15 cellular contexts compared by ENCODE assay signal in the genomic region with DNA sequence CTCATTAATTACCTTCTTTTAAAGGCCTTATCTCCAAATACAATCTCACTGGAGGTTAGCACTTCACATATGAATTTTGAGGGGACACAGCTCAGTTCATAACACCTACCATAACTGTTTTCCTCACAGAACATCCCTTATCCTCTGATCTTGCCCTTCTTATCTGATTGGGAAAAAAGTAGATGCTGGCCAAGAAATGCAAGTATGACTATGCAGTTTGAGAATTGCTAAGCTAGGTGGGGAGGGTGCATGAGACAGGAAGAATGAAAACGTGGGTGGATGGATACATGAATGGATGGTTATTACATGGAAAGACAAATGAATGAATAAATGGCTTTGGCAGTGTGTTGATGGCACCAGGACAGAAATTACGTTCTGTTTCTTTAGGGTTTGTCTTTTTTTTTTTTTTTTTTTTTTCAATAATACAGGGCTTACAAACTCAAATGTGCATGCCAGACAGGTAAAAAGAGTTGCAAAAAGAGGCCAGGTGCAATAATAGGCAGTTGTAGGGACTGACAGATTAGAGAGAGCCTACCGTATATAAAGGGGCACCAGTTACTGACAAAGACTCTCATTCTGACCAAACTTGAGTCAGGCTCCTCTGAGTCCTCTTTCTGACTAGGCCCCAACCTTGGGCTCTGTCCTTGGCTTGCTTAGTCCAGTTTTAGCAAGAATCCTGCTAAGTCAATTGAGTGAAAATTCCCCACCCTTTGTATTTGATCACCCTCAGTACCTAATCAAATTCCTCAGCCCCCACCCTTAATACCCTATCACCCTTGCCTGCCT.
DNase-seq lines count a peak whose midpoint lies in the region; ATAC-seq and TF ChIP-seq lines count a peak whose summit lies in the region.
"Had no signal": no experiment of that assay in that cellular context is flagged by ENCODE, and none has a peak within 500 bp of the region (broad histone marks: within the 10 kb centered on the region; RNA-seq: fewer than 3 reads in every experiment).

No MANE protein-coding gene starts in this region.

- H3K4me2 ChIP-seq in PC-3 (ENCODE audit: low read length) (no peak overlapping the region), mammary epithelial cell (ENCODE audit: insufficient read depth, low read depth, low read length) (no peak overlapping the region), parathyroid adenoma (ENCODE audit: low read length) (peak overlapping the region; percentile 18)

- DNase-seq in EL (peak; percentile 74), PC-3 (peak; percentile 60), mammary epithelial cell (peak; percentile 85), DMS53 treated with DMSO at 0.1 percent for 48 hours (lab: John Stamatoyannopoulos, UW; ENCODE audit: unreplicated experiment) (no peak)
- no peak for DNase-seq in activated CD4-positive, alpha-beta T cell treated with anti-CD3 and anti-CD28 coated beads for 1 hour
- DNase-seq: activated CD4-positive, alpha-beta T cell treated with anti-CD3 and anti-CD28 coated beads, Interleukin-2, amount 10 ng/mL, durations not matched to agents 24 days and 14 days; activated gamma-delta T cell treated with Interleukin-2 at 50 U/mL for 16 hours; CD8-positive, alpha-beta T cell; central memory CD4-positive, alpha-beta T cell; heart right ventricle; naive thymus-derived CD4-positive, alpha-beta T cell; NCI-H1105 had no signal

- H3K27ac ChIP-seq in PC-3 (ENCODE audit: low read length) (no peak overlapping the region), mammary epithelial cell (ENCODE audit: insufficient read depth, low read depth, low read length) (peak overlapping the region; percentile 66), parathyroid adenoma (no peak overlapping the region)
- H3K27ac ChIP-seq: heart right ventricle had no signal

- no peaks in the 10 kb centered on the region for H3F3A ChIP-seq in PC-3 (ENCODE audit: low read length, unreplicated experiment)

- H4K20me1 ChIP-seq in PC-3 (ENCODE audit: low read length) (no peaks in the 10 kb centered on the region), mammary epithelial cell (ENCODE audit: insufficient read depth, low read length) (no peaks in the 10 kb centered on the region)

- no peaks in the 10 kb centered on the region for H3K9me2 ChIP-seq in PC-3 (replicated peaks; ENCODE audit: low read length)

- intact Hi-C loops in PC-3 (cut with micrococcal nuclease): no loop called here
- intact Hi-C loops in mammary epithelial cell (cut with micrococcal nuclease): loop anchor here (2.0 kb wide), 1 partner anchor 33 kb away; no protein-coding TSS in a partner anchor

- H2AFZ ChIP-seq in PC-3 (ENCODE audit: low read length): 0 out of 2 replicates have a peak overlapping the region, but pooled peaks have one; percentile 3
- H2AFZ ChIP-seq in mammary epithelial cell (ENCODE audit: low read depth, low read length): peak overlapping the region; percentile 67
- H2AFZ ChIP-seq in parathyroid adenoma: no peak overlapping the region

- POLR2A ChIA-PET in PC-3 (lab: Charles Lee; ENCODE audit: unreplicated experiment): no interaction called here

- ATAC-seq in PC-3 (peak; percentile 53), HG03521 (IDR thresholded peaks at IDR 0.05; ENCODE audit: unreplicated experiment) (no peak)
- ATAC-seq: CD8-positive, alpha-beta T cell; heart right ventricle; naive thymus-derived CD4-positive, alpha-beta T cell; sciatic nerve had no signal

- H3K27me3 ChIP-seq in PC-3 (ENCODE audit: low read length) (no peaks in the 10 kb centered on the region), mammary epithelial cell (ENCODE audit: insufficient read depth, low read length) (no peaks in the 10 kb centered on the region), parathyroid adenoma (ENCODE audit: control insufficient read depth, insufficient read depth, low read length) (no peaks in the 10 kb centered on the region)
- H3K27me3 ChIP-seq: heart right ventricle had no signal

- TF ChIP-seq CTCF in PC-3 (conservative IDR thresholded peaks at IDR 0.05; ENCODE audit: low read depth, low read length) (no peak), mammary epithelial cell (conservative IDR thresholded peaks at IDR 0.05 in 1 of 2, IDR thresholded peaks at IDR 0.05 in 1 of 2; ENCODE audit: extremely low read depth in 1 of 2, insufficient read depth in 1 of 2, low read depth in 1 of 2, low read length in 2 of 2) (no peak), parathyroid adenoma (IDR thresholded peaks at IDR 0.05) (no peak)

- 5% methylated on average over 3 of the region's 3 CpGs for WGBS in mammary epithelial cell (ENCODE audit: low coverage, missing lambda C conversion rate)

- H3K4me3 ChIP-seq in PC-3 (ENCODE audit: low read length) (no peak overlapping the region), mammary epithelial cell (replicated peaks in 1 of 3; ENCODE audit: insufficient read depth in 1 of 3, low read depth in 2 of 3, low read length in 3 of 3) (no peak overlapping the region), parathyroid adenoma (ENCODE audit: low read depth, low read length) (no peak overlapping the region)
- H3K4me3 ChIP-seq: heart right ventricle had no signal

- H3K4me1 ChIP-seq in PC-3 (ENCODE audit: insufficient read depth, low read length) (peaks cover 9% of the 10 kb centered on the region; the same call in 1 of the 2 replicates), mammary epithelial cell (ENCODE audit: insufficient read depth, low read length) (peaks cover 16% of the 10 kb centered on the region), parathyroid adenoma (no peaks in the 10 kb centered on the region)

- CTCF ChIA-PET in PC-3 (lab: Charles Lee): no interaction called here
- CTCF ChIA-PET in mammary epithelial cell (lab: Charles Lee; ENCODE audit: low non-redundant PET): interaction anchor here (0.7 kb wide), 1 partner anchor 48 kb away, joined by 3 read pairs; no protein-coding TSS in a partner anchor

- H3K36me3 ChIP-seq in PC-3 (ENCODE audit: low read depth, low read length) (no peaks in the 10 kb centered on the region), mammary epithelial cell (ENCODE audit: insufficient read depth, low read length) (no peaks in the 10 kb centered on the region), parathyroid adenoma (ENCODE audit: control insufficient read depth, insufficient read depth, low read length) (no peaks in the 10 kb centered on the region)
- H3K36me3 ChIP-seq: heart right ventricle had no signal

- no peaks in the 10 kb centered on the region for H3K9me3 ChIP-seq in PC-3 (ENCODE audit: low read length)
- no peaks in the 10 kb centered on the region for H3K9me3 ChIP-seq in mammary epithelial cell (replicated peaks; ENCODE audit: insufficient read depth, low read length)
- H3K9me3 ChIP-seq in parathyroid adenoma (ENCODE audit: control insufficient read depth, low read length): no peaks in the 10 kb centered on the region
- H3K9me3 ChIP-seq: heart right ventricle had no signal

- H3K79me2 ChIP-seq in PC-3 (ENCODE audit: low read length): no peaks in the 10 kb centered on the region
- H3K79me2 ChIP-seq in mammary epithelial cell (ENCODE audit: insufficient read depth, low read length): no peaks in the 10 kb centered on the region
- no peaks in the 10 kb centered on the region for H3K79me2 ChIP-seq in parathyroid adenoma

- dilution Hi-C loops in mammary epithelial cell (cut with HindIII; ENCODE audit: low sequenced_read_pairs): no loop called here

- in situ Hi-C loops in mammary epithelial cell (cut with MboI; ENCODE audit: low sequenced_read_pairs in 2 of 2): no loop called here

- H3K9ac ChIP-seq in PC-3 (ENCODE audit: low read length): no peak overlapping the region
- H3K9ac ChIP-seq in mammary epithelial cell (ENCODE audit: insufficient read depth, low read length): no peak overlapping the region
- no peak overlapping the region for H3K9ac ChIP-seq in parathyroid adenoma

- BruUV-seq in PC-3 (replicated peaks; lab: Mats Ljungman, UMichigan): no TSS peak
- BruUV-seq in mammary epithelial cell (replicated peaks; lab: Mats Ljungman, UMichigan): TSS peak; percentile 40

Comparison
In these comparisons a context has a peak if more than half of its experiments do, and no peak if none do; other contexts are left out.
1. DNase-seq: peak in EL (single experiment), PC-3 (single experiment) and mammary epithelial cell (single experiment); none in DMS53 treated with DMSO at 0.1 percent for 48 hours (single experiment) and activated CD4-positive, alpha-beta T cell treated with anti-CD3 and anti-CD28 coated beads for 1 hour (single experiment).